ENCODE assay signal across 23 cellular contexts in genomic region chr17:1174490-1174889, GRCh38.
"Had no signal": no experiment of that assay in that cellular context is flagged by ENCODE, and none has a peak within 500 bp of the region (broad histone marks: within the 10 kb centered on the region; RNA-seq: fewer than 3 reads in every experiment).

No MANE protein-coding gene starts in this region.

- H3K36me3 Mint-ChIP-seq: activated naive CD4-positive, alpha-beta T cell treated with anti-CD3 and anti-CD28 coated beads, Interleukin-2, amount 10 ng/mL, durations not matched to agents 7 days and 5 days; natural killer cell treated with Interleukin-12 subunit alpha and Interleukin-12 subunit beta and Interleukin-15 and Interleukin-18, amount 100 ng/mL, for 72 hours; T-cell had no signal

- ATAC-seq: activated CD8-positive, alpha-beta T cell treated with anti-CD3 and anti-CD28 coated beads for 36 hours; activated naive CD8-positive, alpha-beta T cell treated with anti-CD3 and anti-CD28 coated beads, Interleukin-2, amount 50 U/mL, for 24 hours; activated T-cell treated with anti-CD3 and anti-CD28 coated beads, Interleukin-2, amount 50 U/mL, for 4 hours; natural killer cell treated with Interleukin-12 subunit alpha and Interleukin-12 subunit beta and Interleukin-15 and Interleukin-18, amount 100 ng/mL, for 72 hours; T-cell had no signal

- H3K27me3 Mint-ChIP-seq: activated naive CD8-positive, alpha-beta T cell treated with anti-CD3 and anti-CD28 coated beads, Interleukin-2, amount 50 U/mL, for 24 hours; central memory CD8-positive, alpha-beta T cell; natural killer cell treated with Interleukin-12 subunit alpha and Interleukin-12 subunit beta and Interleukin-15 and Interleukin-18, amount 100 ng/mL, for 72 hours; stimulated activated naive CD8-positive, alpha-beta T cell treated with anti-CD3 and anti-CD28 coated beads, Interleukin-15, Interleukin-2, amounts not matched to agents 100 ng/mL and 50 ng/mL, for 24 hours; T-cell had no signal

- H3K4me3 Mint-ChIP-seq: activated CD4-positive, alpha-beta T cell treated with anti-CD3 and anti-CD28 coated beads, Interleukin-2, amount 10 ng/mL, durations not matched to agents 24 days and 14 days; activated CD8-positive, alpha-beta T cell treated with anti-CD3 and anti-CD28 coated beads for 36 hours; activated naive CD4-positive, alpha-beta T cell treated with anti-CD3 and anti-CD28 coated beads, Interleukin-2, amount 10 ng/mL, durations not matched to agents 7 days and 5 days; activated naive CD8-positive, alpha-beta T cell treated with anti-CD3 and anti-CD28 coated beads, Interleukin-2, amount 50 U/mL, for 24 hours; activated T-cell treated with anti-CD3 and anti-CD28 coated beads, Interleukin-2, amount 50 U/mL, for 4 hours; central memory CD8-positive, alpha-beta T cell; mesothelial cell of epicardium; natural killer cell treated with Interleukin-12 subunit alpha and Interleukin-12 subunit beta and Interleukin-15 and Interleukin-18, amount 100 ng/mL, for 72 hours; stimulated activated naive CD8-positive, alpha-beta T cell treated with anti-CD3 and anti-CD28 coated beads, Interleukin-15, Interleukin-2, amounts not matched to agents 100 ng/mL and 50 ng/mL, for 24 hours; T-cell had no signal

- H3K9me3 ChIP-seq: suprapubic skin, transverse colon, uterus had no signal

- DNase-seq: activated CD4-positive, alpha-beta T cell treated with anti-CD3 and anti-CD28 coated beads, Interleukin-2, amount 10 ng/mL, durations not matched to agents 24 days and 14 days; activated CD8-positive, alpha-beta T cell treated with anti-CD3 and anti-CD28 coated beads for 36 hours; activated naive CD4-positive, alpha-beta T cell treated with anti-CD3 and anti-CD28 coated beads, Interleukin-2, amount 10 ng/mL, durations not matched to agents 7 days and 5 days; activated naive CD8-positive, alpha-beta T cell treated with anti-CD3 and anti-CD28 coated beads, Interleukin-2, amount 50 U/mL, for 24 hours; activated T-cell treated with anti-CD3 and anti-CD28 coated beads, Interleukin-2, amount 50 U/mL, for 4 hours; anterior cingulate cortex; brain microvascular endothelial cell; erythroblast; stimulated activated CD4-positive, alpha-beta T cell treated with anti-CD3 and anti-CD28 coated beads, Interleukin-15, amount 100 ng/mL, for 24 hours; stimulated activated CD4-positive, alpha-beta T cell treated with anti-CD3 and anti-CD28 coated beads, Interleukin-2, amount 100 ng/mL, for 48 hours; T-cell; T-helper 9 cell; transverse colon; uterus had no signal

- H3K27me3 ChIP-seq: brain microvascular endothelial cell, hepatocyte, suprapubic skin, transverse colon, uterus had no signal

- H3K27ac Mint-ChIP-seq: activated CD4-positive, alpha-beta T cell treated with anti-CD3 and anti-CD28 coated beads, Interleukin-2, amount 10 ng/mL, durations not matched to agents 24 days and 14 days; activated CD8-positive, alpha-beta T cell treated with anti-CD3 and anti-CD28 coated beads for 36 hours; activated naive CD4-positive, alpha-beta T cell treated with anti-CD3 and anti-CD28 coated beads, Interleukin-2, amount 10 ng/mL, durations not matched to agents 7 days and 5 days; activated naive CD8-positive, alpha-beta T cell treated with anti-CD3 and anti-CD28 coated beads, Interleukin-2, amount 50 U/mL, for 24 hours; mesothelial cell of epicardium; natural killer cell treated with Interleukin-12 subunit alpha and Interleukin-12 subunit beta and Interleukin-15 and Interleukin-18, amount 100 ng/mL, for 72 hours; progenitor cell of endocrine pancreas; stimulated activated naive CD8-positive, alpha-beta T cell treated with anti-CD3 and anti-CD28 coated beads, Interleukin-15, Interleukin-2, amounts not matched to agents 100 ng/mL and 50 ng/mL, for 24 hours; T-cell had no signal

- H3K27ac ChIP-seq: brain microvascular endothelial cell, hepatocyte, suprapubic skin, transverse colon had no signal

- H3K4me3 ChIP-seq: coronary artery, hepatocyte, skin epidermis, suprapubic skin, transverse colon, uterus had no signal

- H3K9me3 Mint-ChIP-seq: activated CD4-positive, alpha-beta T cell treated with anti-CD3 and anti-CD28 coated beads, Interleukin-2, amount 10 ng/mL, durations not matched to agents 24 days and 14 days; activated CD8-positive, alpha-beta T cell treated with anti-CD3 and anti-CD28 coated beads for 36 hours; activated naive CD4-positive, alpha-beta T cell treated with anti-CD3 and anti-CD28 coated beads, Interleukin-2, amount 10 ng/mL, durations not matched to agents 7 days and 5 days; activated naive CD8-positive, alpha-beta T cell treated with anti-CD3 and anti-CD28 coated beads, Interleukin-2, amount 50 U/mL, for 24 hours; activated T-cell treated with anti-CD3 and anti-CD28 coated beads, Interleukin-2, amount 50 U/mL, for 4 hours; central memory CD8-positive, alpha-beta T cell; mesothelial cell of epicardium; natural killer cell treated with Interleukin-12 subunit alpha and Interleukin-12 subunit beta and Interleukin-15 and Interleukin-18, amount 100 ng/mL, for 72 hours; stimulated activated naive CD8-positive, alpha-beta T cell treated with anti-CD3 and anti-CD28 coated beads, Interleukin-15, Interleukin-2, amounts not matched to agents 100 ng/mL and 50 ng/mL, for 24 hours; T-cell had no signal

- H3K36me3 ChIP-seq: brain microvascular endothelial cell, suprapubic skin, transverse colon, uterus had no signal
